15 cellular contexts compared by ENCODE assay signal in genomic region chr1:43316738-43317520, GRCh38. TPM values are rescaled to one million over a fixed set of nuclear protein-coding genes. Genes with fewer than 3 reads are reported as not detected.
DNase-seq lines count a peak whose midpoint lies in the region; ATAC-seq and TF ChIP-seq lines count a peak whose summit lies in the region.
"Had no signal": no experiment of that assay in that cellular context is flagged by ENCODE, and none has a peak within 500 bp of the region (broad histone marks: within the 10 kb centered on the region; RNA-seq: fewer than 3 reads in every experiment).

No MANE protein-coding gene starts in this region.

- no peak for ATAC-seq in foreskin keratinocyte
- ATAC-seq in naive thymus-derived CD4-positive, alpha-beta T cell: no peak

- H3K27me3 Mint-ChIP-seq in naive thymus-derived CD4-positive, alpha-beta T cell: no peaks in the 10 kb centered on the region

- peaks cover 0 to 8% (median 0%) of the 10 kb centered on the region in 7 donors for H3K4me1 Mint-ChIP-seq in naive thymus-derived CD4-positive, alpha-beta T cell
- H3K4me1 Mint-ChIP-seq: nephron had no signal

- no peaks in the 10 kb centered on the region for H3K36me3 ChIP-seq in WERI-Rb-1
- H3K36me3 ChIP-seq in naive thymus-derived CD4-positive, alpha-beta T cell (ENCODE audit: control insufficient read depth in 2 of 3, insufficient read depth in 3 of 3, low read length in 3 of 3): no peaks in the 10 kb centered on the region

- CTCF ChIA-PET in AG04450 (lab: Charles Lee): interaction anchor here (1.1 kb wide), 1 partner anchor 35 kb away, joined by 4 read pairs; no protein-coding TSS in a partner anchor
- CTCF ChIA-PET in naive thymus-derived CD4-positive, alpha-beta T cell (lab: Charles Lee): no interaction called here

- DNase-seq in AG04450 (ENCODE audit: low read depth, low spot score) (no peak), WERI-Rb-1 (no peak), foreskin keratinocyte (no peak), NCI-H1436 treated with DMSO at 0.1 percent for 48 hours (lab: John Stamatoyannopoulos, UW) (no peak), HCEC 1CT (no peak)
- no peak for DNase-seq in naive thymus-derived CD4-positive, alpha-beta T cell
- DNase-seq: activated effector memory CD4-positive, alpha-beta T cell treated with anti-CD3 and anti-CD28 coated beads, Interleukin-2, amount 50 U/mL, for 16 hours; AML-193; cerebellar nuclear complex; foreskin melanocyte; Kasumi-1; kidney glomerular epithelial cell; NCI-H2081 treated with DMSO at 0.1 percent for 48 hours had no signal

- H3K9me3 ChIP-seq in AG04450 (ENCODE audit: control insufficient read depth, insufficient read depth, low read length) (no peaks in the 10 kb centered on the region; the same call in 1 of the 2 replicates), WERI-Rb-1 (ENCODE audit: severe bottlenecking) (no peaks in the 10 kb centered on the region)
- no peaks in the 10 kb centered on the region for H3K9me3 ChIP-seq in naive thymus-derived CD4-positive, alpha-beta T cell (ENCODE audit: control insufficient read depth in 2 of 3, low read length in 3 of 3)
- H3K9me3 ChIP-seq: spleen had no signal

- intact Hi-C loops in naive thymus-derived CD4-positive, alpha-beta T cell (cut with micrococcal nuclease): no loop called here

- peak; percentile 30 for TF ChIP-seq CTCF in AG04450 (IDR thresholded peaks at IDR 0.05; ENCODE audit: low read depth, low read length)
- TF ChIP-seq CTCF in WERI-Rb-1 (IDR thresholded peaks at IDR 0.05; ENCODE audit: low read depth, low read length): 0 out of 2 replicates have a peak, but pooled peaks have one; percentile 23
- TF ChIP-seq CTCF in foreskin keratinocyte (conservative IDR thresholded peaks at IDR 0.05): peak; percentile 10

- H3K27me3 ChIP-seq in AG04450 (ENCODE audit: control insufficient read depth, insufficient read depth, low read length) (no peaks in the 10 kb centered on the region), WERI-Rb-1 (ENCODE audit: insufficient read depth, low read depth, severe bottlenecking) (no peaks in the 10 kb centered on the region), foreskin keratinocyte (no peaks in the 10 kb centered on the region)
- no peaks in the 10 kb centered on the region for H3K27me3 ChIP-seq in naive thymus-derived CD4-positive, alpha-beta T cell (ENCODE audit: control insufficient read depth in 2 of 2, insufficient read depth in 2 of 2, low read length in 2 of 2)
- H3K27me3 ChIP-seq: spleen had no signal

- H3K4me3 Mint-ChIP-seq in naive thymus-derived CD4-positive, alpha-beta T cell: no peak overlapping the region
- H3K4me3 Mint-ChIP-seq: nephron had no signal

- no peak overlapping the region for H3K27ac Mint-ChIP-seq in naive thymus-derived CD4-positive, alpha-beta T cell
- H3K27ac Mint-ChIP-seq: nephron had no signal

- H3K27ac ChIP-seq in AG04450 (ENCODE audit: low read depth, low read length): no peak overlapping the region
- H3K27ac ChIP-seq in WERI-Rb-1: no peak overlapping the region
- H3K27ac ChIP-seq in foreskin keratinocyte: no peak overlapping the region
- no peak overlapping the region for H3K27ac ChIP-seq in naive thymus-derived CD4-positive, alpha-beta T cell (ENCODE audit: low read depth, low read length)
- H3K27ac ChIP-seq: spleen had no signal

- no peaks in the 10 kb centered on the region for H3K36me3 Mint-ChIP-seq in naive thymus-derived CD4-positive, alpha-beta T cell

- POLR2A ChIA-PET in AG04450 (lab: Yijun Ruan, JAX): no interaction called here
- POLR2A ChIA-PET in naive thymus-derived CD4-positive, alpha-beta T cell (lab: Charles Lee): no interaction called here

- H3K4me1 ChIP-seq in foreskin keratinocyte: no peaks in the 10 kb centered on the region
- no peaks in the 10 kb centered on the region for H3K4me1 ChIP-seq in naive thymus-derived CD4-positive, alpha-beta T cell (ENCODE audit: control insufficient read depth in 2 of 2, insufficient read depth in 2 of 2, low read length in 2 of 2)

- H3K4me3 ChIP-seq in AG04450 (ENCODE audit: low read depth, low read length) (no peak overlapping the region), WERI-Rb-1 (ENCODE audit: low read depth, low read length) (no peak overlapping the region)
- H3K4me3 ChIP-seq in naive thymus-derived CD4-positive, alpha-beta T cell (ENCODE audit: low read length): no peak overlapping the region
- H3K4me3 ChIP-seq: spleen had no signal

- H3K9me3 Mint-ChIP-seq in naive thymus-derived CD4-positive, alpha-beta T cell: no peaks in the 10 kb centered on the region
- H3K9me3 Mint-ChIP-seq: nephron had no signal

RNA-seq across cellular contexts. Expression of gene TIE1, which starts 16.1 kb away (rescaled TPM):
- polyA plus RNA-seq in AG04450 (2011; rRNA removed) (0.76 and 1.3 TPM in 2 replicates), foreskin keratinocyte (not detected in 2 replicates)
- polyA minus RNA-seq in AG04450 (2011; rRNA and poly(A)+ RNA removed): 0.39 and 0.97 TPM in 2 replicates
- total RNA-seq in foreskin keratinocyte: not detected in 2 replicates
- total RNA-seq in naive thymus-derived CD4-positive, alpha-beta T cell: 1 to 10 TPM in 1 of 5 experiments, under 1 TPM in 1, not detected in 3; 0.19 to 1.9 TPM
- not detected for polyA plus RNA-seq in naive thymus-derived CD4-positive, alpha-beta T cell

RNA-seq across cellular contexts. Expression of gene MPL, which starts 20.7 kb away (rescaled TPM):
- polyA plus RNA-seq in AG04450 (2011; rRNA removed) (not detected in 2 replicates), foreskin keratinocyte (not detected in 2 replicates)
- not detected in 2 replicates for polyA minus RNA-seq in AG04450 (2011; rRNA and poly(A)+ RNA removed)
- total RNA-seq in foreskin keratinocyte: not detected in 2 replicates
- total RNA-seq in naive thymus-derived CD4-positive, alpha-beta T cell: under 1 TPM in 2 of 5 experiments, not detected in 3; 0.21 to 0.98 TPM
- polyA plus RNA-seq in naive thymus-derived CD4-positive, alpha-beta T cell: not detected
- polyA plus RNA-seq: spleen had no signal

RNA-seq across cellular contexts. Expression of gene C1orf210, which starts 31.5 kb away (rescaled TPM):
- not detected in 2 replicates for polyA plus RNA-seq in AG04450 (2011; rRNA removed)
- polyA minus RNA-seq in AG04450 (2011; rRNA and poly(A)+ RNA removed): not detected in 2 replicates
- 3.8 and 4.3 TPM in 2 replicates for total RNA-seq in foreskin keratinocyte
- polyA plus RNA-seq in foreskin keratinocyte: 5.2 and 6.4 TPM in 2 replicates
- not detected for total RNA-seq in naive thymus-derived CD4-positive, alpha-beta T cell
- not detected for polyA plus RNA-seq in naive thymus-derived CD4-positive, alpha-beta T cell
- total RNA-seq: spleen had no signal
- polyA plus RNA-seq: spleen had no signal

RNA-seq across cellular contexts. Expression of gene CDC20, which starts 41.9 kb away (rescaled TPM):
- polyA plus RNA-seq in AG04450 (2011; rRNA removed) (22.8 and 27.5 TPM in 2 replicates), foreskin keratinocyte (230 and 312 TPM in 2 replicates)
- polyA minus RNA-seq in AG04450 (2011; rRNA and poly(A)+ RNA removed): 41.6 and 47.4 TPM in 2 replicates
- 192 and 269 TPM in 2 replicates for total RNA-seq in foreskin keratinocyte
- 100 to 1,000 TPM in 1 of 5 experiments, 1 to 10 TPM in 1, under 1 TPM in 3; 0.38 to 101 (median 0.78) TPM for total RNA-seq in naive thymus-derived CD4-positive, alpha-beta T cell
- not detected for polyA plus RNA-seq in naive thymus-derived CD4-positive, alpha-beta T cell

RNA-seq across cellular contexts. Expression of gene TMEM125, which starts 47.1 kb away (rescaled TPM):
- polyA plus RNA-seq in AG04450 (2011; rRNA removed): not detected in 2 replicates
- not detected in 2 replicates for polyA minus RNA-seq in AG04450 (2011; rRNA and poly(A)+ RNA removed)
- total RNA-seq in foreskin keratinocyte: 1.9 and 2.3 TPM in 2 replicates
- polyA plus RNA-seq in foreskin keratinocyte: 1.8 and 2.7 TPM in 2 replicates
- under 1 TPM in 1 of 5 experiments, not detected in 4; 0.21 TPM for total RNA-seq in naive thymus-derived CD4-positive, alpha-beta T cell
- polyA plus RNA-seq in naive thymus-derived CD4-positive, alpha-beta T cell: under 1 TPM in 1 of 2 donors, not detected in 1; 0.50 TPM
- total RNA-seq: spleen had no signal
